ENCODE assay signal across 8 cellular contexts in the genomic region with DNA sequence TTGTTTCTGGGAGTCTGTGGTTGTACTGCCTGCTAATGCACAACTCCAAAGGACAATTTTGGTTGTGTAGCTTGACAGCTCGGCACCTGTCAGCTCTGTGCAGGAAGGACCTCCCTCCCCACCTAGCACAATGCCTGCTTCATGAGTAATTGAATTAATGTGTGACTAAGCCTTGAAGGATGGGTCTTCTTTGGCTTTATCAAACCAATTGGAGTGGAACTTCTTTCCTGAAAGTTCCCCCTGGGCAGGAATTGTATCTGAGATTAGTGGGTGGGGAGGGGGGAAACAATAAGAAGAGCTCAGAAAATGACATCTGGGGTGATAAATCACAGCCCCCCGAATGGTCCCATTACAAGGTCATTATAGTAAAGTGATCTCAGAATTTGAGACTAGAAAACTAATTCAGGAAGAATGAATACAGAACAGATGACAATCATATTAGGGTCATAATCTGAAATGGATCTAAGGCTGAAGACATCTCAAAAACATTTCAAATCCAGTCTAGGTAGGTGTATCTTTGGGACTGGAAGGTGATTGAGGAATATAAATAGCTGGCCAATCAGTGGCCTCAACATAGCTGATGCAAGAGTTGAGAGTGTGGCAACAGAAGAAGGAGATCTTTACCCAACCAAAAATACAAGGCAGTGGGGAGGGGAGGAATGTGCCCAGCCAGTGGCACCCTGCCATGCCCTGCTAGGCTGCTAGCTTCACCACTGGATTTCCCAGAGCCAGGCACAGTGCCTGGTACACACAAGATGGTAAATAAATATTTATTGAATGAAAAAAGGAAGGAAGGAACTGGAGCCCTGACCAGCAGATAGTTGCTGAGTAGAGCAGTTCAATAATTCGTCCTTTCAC. TPM values are rescaled to one million over a fixed set of nuclear protein-coding genes. Genes with fewer than 3 reads are reported as not detected.
DNase-seq lines count a peak whose midpoint lies in the region; ATAC-seq and TF ChIP-seq lines count a peak whose summit lies in the region.

No MANE protein-coding gene starts in this region.

- H3K4me1 ChIP-seq in neutrophil (ENCODE audit: control insufficient read depth in 1 of 2, insufficient read depth in 1 of 2, low read depth in 1 of 2, low read length in 1 of 2): peaks cover 68 to 70% of the 10 kb centered on the region in 2 experiments

- peak overlapping the region; percentile 93 for H3K4me3 Mint-ChIP-seq in activated CD4-positive, alpha-beta T cell treated with anti-CD3 and anti-CD28 coated beads, Interleukin-2, amount 10 ng/mL, durations not matched to agents 24 days and 14 days

- H3K27ac ChIP-seq in neutrophil: peak overlapping the region; percentile 93

- H3K4me3 ChIP-seq in NB4 (ENCODE audit: low read depth, low read length) (peak overlapping the region; percentile 19), neutrophil (ENCODE audit: low read depth in 1 of 2, low read length in 1 of 2) (peak overlapping the region; percentile 69 to 83)

- intact Hi-C loops in activated CD4-positive, alpha-beta T cell treated with anti-CD3 and anti-CD28 coated beads, Interleukin-2, amount 10 ng/mL, durations not matched to agents 24 days and 14 days (cut with micrococcal nuclease): loop anchor here (5.0 kb wide), 1 partner anchor 333 kb away; no protein-coding TSS in a partner anchor

- H3K27me3 Mint-ChIP-seq in activated CD4-positive, alpha-beta T cell treated with anti-CD3 and anti-CD28 coated beads, Interleukin-2, amount 10 ng/mL, durations not matched to agents 24 days and 14 days: no peaks in the 10 kb centered on the region

- TF ChIP-seq POLR2A in NB4 (IDR thresholded peaks at IDR 0.05; ENCODE audit: extremely low read depth, insufficient read length): no peak

- H3K27me3 ChIP-seq in neutrophil: no peaks in the 10 kb centered on the region

- no peak for ATAC-seq in HG03521 (IDR thresholded peaks at IDR 0.05; ENCODE audit: unreplicated experiment)

- DNase-seq in activated CD4-positive, alpha-beta T cell treated with anti-CD3 and anti-CD28 coated beads for 48 hours: peak; percentile 52
- DNase-seq in activated CD4-positive, alpha-beta T cell treated with anti-CD3 and anti-CD28 coated beads for 4 hours: no peak
- DNase-seq in NB4 (ENCODE audit: low read depth) (peak; percentile 59), fibroblast of gingiva (ENCODE audit: low read depth) (peak; percentile 89), KG1 (lab: John Stamatoyannopoulos, UW) (no peak)
- DNase-seq in activated CD4-positive, alpha-beta T cell treated with anti-CD3 and anti-CD28 coated beads, Interleukin-2, amount 10 ng/mL, durations not matched to agents 24 days and 14 days: peak; percentile 72

- no peaks in the 10 kb centered on the region for H3K36me3 ChIP-seq in neutrophil

- TF ChIP-seq CTCF in NB4 (IDR thresholded peaks at IDR 0.05; ENCODE audit: low read depth, low read length): no peak
- no peak for TF ChIP-seq CTCF in neutrophil (IDR thresholded peaks at IDR 0.05)

- H3K9me3 Mint-ChIP-seq in activated CD4-positive, alpha-beta T cell treated with anti-CD3 and anti-CD28 coated beads, Interleukin-2, amount 10 ng/mL, durations not matched to agents 24 days and 14 days: no peaks in the 10 kb centered on the region

- H3K36me3 Mint-ChIP-seq in activated CD4-positive, alpha-beta T cell treated with anti-CD3 and anti-CD28 coated beads, Interleukin-2, amount 10 ng/mL, durations not matched to agents 24 days and 14 days (ENCODE audit: low read depth): no peaks in the 10 kb centered on the region

- peak overlapping the region; percentile 93 for H3K27ac Mint-ChIP-seq in activated CD4-positive, alpha-beta T cell treated with anti-CD3 and anti-CD28 coated beads, Interleukin-2, amount 10 ng/mL, durations not matched to agents 24 days and 14 days

- no peaks in the 10 kb centered on the region for H3K9me3 ChIP-seq in neutrophil

- peaks cover 37% of the 10 kb centered on the region for H3K4me1 Mint-ChIP-seq in activated CD4-positive, alpha-beta T cell treated with anti-CD3 and anti-CD28 coated beads, Interleukin-2, amount 10 ng/mL, durations not matched to agents 24 days and 14 days

RNA-seq across cellular contexts. Expression of a gene that starts 10.1 kb away (rescaled TPM):
- total RNA-seq in activated CD4-positive, alpha-beta T cell treated with anti-CD3 and anti-CD28 coated beads, Interleukin-2, amount 10 ng/mL, durations not matched to agents 24 days and 14 days: 14.1 and 14.8 TPM in 2 replicates

RNA-seq across cellular contexts. Expression of a gene that starts 13.3 kb away (rescaled TPM):
- 139 and 142 TPM in 2 replicates for total RNA-seq in activated CD4-positive, alpha-beta T cell treated with anti-CD3 and anti-CD28 coated beads, Interleukin-2, amount 10 ng/mL, durations not matched to agents 24 days and 14 days

RNA-seq across cellular contexts. Expression of a gene that starts 16.4 kb away (rescaled TPM):
- total RNA-seq in activated CD4-positive, alpha-beta T cell treated with anti-CD3 and anti-CD28 coated beads, Interleukin-2, amount 10 ng/mL, durations not matched to agents 24 days and 14 days: 98.4 and 103 TPM in 2 replicates

Comparison
In these comparisons a context has a peak if more than half of its experiments do, and no peak if none do; other contexts are left out.
1. DNase-seq: peak in activated CD4-positive, alpha-beta T cell treated with anti-CD3 and anti-CD28 coated beads for 48 hours (single experiment), NB4 (single experiment), activated CD4-positive, alpha-beta T cell treated with anti-CD3 and anti-CD28 coated beads, Interleukin-2, amount 10 ng/mL, durations not matched to agents 24 days and 14 days (single experiment) and fibroblast of gingiva (single experiment); none in activated CD4-positive, alpha-beta T cell treated with anti-CD3 and anti-CD28 coated beads for 4 hours (0 of 2) and KG1 (single experiment).